In the genomic region with DNA sequence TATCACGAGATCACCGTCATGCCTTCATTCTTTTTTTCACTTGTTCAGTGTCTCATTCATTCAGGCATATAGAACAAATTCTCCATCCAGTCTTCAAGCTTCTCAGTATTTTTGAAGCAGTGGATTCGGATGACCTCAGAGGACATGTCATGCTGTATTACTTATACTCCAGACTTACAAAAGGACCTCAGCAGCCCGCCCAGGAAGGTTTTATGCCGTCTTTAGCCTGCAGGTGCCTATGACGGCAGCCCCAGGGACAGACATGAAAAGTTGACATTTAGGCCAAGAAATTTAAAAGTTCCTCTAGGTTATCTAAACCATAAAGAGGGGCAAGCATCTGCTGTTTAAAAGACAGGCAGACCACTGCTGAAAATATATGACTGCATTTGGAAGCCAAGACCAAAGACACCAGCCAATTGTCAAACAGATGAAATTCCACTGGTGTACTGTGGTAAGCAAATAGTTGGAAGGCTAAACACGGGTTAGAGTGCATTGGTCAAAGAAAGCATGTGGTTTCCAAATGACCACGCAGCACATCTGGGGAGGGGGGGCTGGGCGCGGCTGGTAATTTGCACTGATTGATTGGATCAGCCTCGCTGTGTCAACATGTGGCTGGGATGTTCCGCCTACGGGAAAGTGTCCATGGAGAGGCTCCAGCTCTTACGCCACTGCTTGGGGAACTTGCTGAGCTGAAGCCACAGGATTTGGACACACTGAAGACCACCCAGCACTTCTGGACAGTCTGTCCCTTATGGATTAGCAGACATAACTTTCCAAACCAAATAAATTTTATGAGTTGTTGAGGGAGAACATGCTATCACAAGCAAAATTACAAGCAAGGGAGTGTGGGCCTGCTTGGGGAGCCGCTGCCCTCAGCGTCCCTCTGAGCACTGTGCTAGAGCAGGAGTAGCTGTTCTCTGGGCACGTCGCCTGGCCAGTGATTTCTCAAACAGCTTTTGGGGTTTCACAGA, we compare ENCODE assay signal across 1 cellular context.
TF ChIP-seq lines count a peak whose summit lies in the region.

No MANE protein-coding gene starts in this region.

TF ChIP-seq in HepG2, 621 proteins besides CTCF, POLR2A, EP300 and RAD21 (continued from another document):
- TF ChIP-seq, protein P1, sequence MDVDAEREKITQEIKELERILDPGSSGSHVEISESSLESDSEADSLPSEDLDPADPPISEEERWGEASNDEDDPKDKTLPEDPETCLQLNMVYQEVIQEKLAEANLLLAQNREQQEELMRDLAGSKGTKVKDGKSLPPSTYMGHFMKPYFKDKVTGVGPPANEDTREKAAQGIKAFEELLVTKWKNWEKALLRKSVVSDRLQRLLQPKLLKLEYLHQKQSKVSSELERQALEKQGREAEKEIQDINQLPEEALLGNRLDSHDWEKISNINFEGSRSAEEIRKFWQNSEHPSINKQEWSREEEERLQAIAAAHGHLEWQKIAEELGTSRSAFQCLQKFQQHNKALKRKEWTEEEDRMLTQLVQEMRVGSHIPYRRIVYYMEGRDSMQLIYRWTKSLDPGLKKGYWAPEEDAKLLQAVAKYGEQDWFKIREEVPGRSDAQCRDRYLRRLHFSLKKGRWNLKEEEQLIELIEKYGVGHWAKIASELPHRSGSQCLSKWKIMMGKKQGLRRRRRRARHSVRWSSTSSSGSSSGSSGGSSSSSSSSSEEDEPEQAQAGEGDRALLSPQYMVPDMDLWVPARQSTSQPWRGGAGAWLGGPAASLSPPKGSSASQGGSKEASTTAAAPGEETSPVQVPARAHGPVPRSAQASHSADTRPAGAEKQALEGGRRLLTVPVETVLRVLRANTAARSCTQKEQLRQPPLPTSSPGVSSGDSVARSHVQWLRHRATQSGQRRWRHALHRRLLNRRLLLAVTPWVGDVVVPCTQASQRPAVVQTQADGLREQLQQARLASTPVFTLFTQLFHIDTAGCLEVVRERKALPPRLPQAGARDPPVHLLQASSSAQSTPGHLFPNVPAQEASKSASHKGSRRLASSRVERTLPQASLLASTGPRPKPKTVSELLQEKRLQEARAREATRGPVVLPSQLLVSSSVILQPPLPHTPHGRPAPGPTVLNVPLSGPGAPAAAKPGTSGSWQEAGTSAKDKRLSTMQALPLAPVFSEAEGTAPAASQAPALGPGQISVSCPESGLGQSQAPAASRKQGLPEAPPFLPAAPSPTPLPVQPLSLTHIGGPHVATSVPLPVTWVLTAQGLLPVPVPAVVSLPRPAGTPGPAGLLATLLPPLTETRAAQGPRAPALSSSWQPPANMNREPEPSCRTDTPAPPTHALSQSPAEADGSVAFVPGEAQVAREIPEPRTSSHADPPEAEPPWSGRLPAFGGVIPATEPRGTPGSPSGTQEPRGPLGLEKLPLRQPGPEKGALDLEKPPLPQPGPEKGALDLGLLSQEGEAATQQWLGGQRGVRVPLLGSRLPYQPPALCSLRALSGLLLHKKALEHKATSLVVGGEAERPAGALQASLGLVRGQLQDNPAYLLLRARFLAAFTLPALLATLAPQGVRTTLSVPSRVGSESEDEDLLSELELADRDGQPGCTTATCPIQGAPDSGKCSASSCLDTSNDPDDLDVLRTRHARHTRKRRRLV (CRISPR knock-in tag; IDR thresholded peaks at IDR 0.05) = no peak
- peak; percentile 63; the same call in 1 of the 2 replicates for TF ChIP-seq FOXC1 (CRISPR knock-in tag; IDR thresholded peaks at IDR 0.05; ENCODE audit: borderline replicate concordance)
- no peak for TF ChIP-seq SP4 (CRISPR knock-in tag; IDR thresholded peaks at IDR 0.05)
- TF ChIP-seq TBX2 (CRISPR knock-in tag; IDR thresholded peaks at IDR 0.05; ENCODE audit: borderline replicate concordance) = peak; percentile 26; the same call in 1 of the 2 replicates
- no peak for TF ChIP-seq KLF9 (CRISPR knock-in tag; IDR thresholded peaks at IDR 0.05; ENCODE audit: low read depth)
- no peak for TF ChIP-seq ZNF670 (CRISPR knock-in tag; IDR thresholded peaks at IDR 0.05; ENCODE audit: borderline replicate concordance)
- TF ChIP-seq HMG20B (CRISPR knock-in tag; conservative IDR thresholded peaks at IDR 0.05) = 0 out of 2 replicates have a peak, but pooled peaks have one; percentile 39
- TF ChIP-seq ZNF709 (CRISPR knock-in tag; IDR thresholded peaks at IDR 0.05) = no peak
- no peak for TF ChIP-seq HNRNPL (IDR thresholded peaks at IDR 0.05; ENCODE audit: low read depth, low read length)
- no peak for TF ChIP-seq ARID2 (CRISPR knock-in tag; IDR thresholded peaks at IDR 0.05; ENCODE audit: borderline replicate concordance)
- TF ChIP-seq HMGA1 (CRISPR knock-in tag; conservative IDR thresholded peaks at IDR 0.05) = no peak
